ENCODE assay signal across 34 cellular contexts in the genomic region with DNA sequence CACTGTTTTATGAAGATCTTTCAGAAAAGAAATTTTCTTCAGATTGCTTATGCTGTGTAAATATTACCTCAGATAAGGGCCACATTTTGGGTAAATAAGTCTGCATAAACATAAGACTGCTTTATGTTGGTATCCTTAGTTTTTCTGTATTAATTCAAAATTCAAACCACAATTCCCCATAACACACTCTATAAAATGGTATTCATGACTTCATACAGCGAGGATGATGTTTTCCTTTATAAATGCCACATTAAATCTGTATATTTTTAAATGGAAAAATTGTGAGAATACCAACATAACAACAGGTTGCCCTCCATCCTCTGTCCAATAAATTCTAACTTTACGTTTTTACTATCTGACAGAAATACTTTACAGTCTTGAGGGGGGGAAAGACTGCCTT.
"Had no signal": no experiment of that assay in that cellular context is flagged by ENCODE, and none has a peak within 500 bp of the region (broad histone marks: within the 10 kb centered on the region; RNA-seq: fewer than 3 reads in every experiment).

No MANE protein-coding gene starts in this region.

- H3K4me3 Mint-ChIP-seq: activated CD4-positive, alpha-beta memory T cell treated with anti-CD3 and anti-CD28 coated beads for 36 hours; activated CD4-positive, alpha-beta T cell treated with anti-CD3 and anti-CD28 coated beads for 36 hours; activated CD4-positive, alpha-beta T cell treated with anti-CD3 and anti-CD28 coated beads, Interleukin-2, amount 10 ng/mL, durations not matched to agents 24 days and 14 days; activated CD8-positive, alpha-beta memory T cell treated with anti-CD3 and anti-CD28 coated beads, Interleukin-2, amount 10 ng/mL, durations not matched to agents 7 days and 5 days; activated CD8-positive, alpha-beta T cell treated with anti-CD3 and anti-CD28 coated beads, Interleukin-2, amount 10 ng/mL, durations not matched to agents 7 days and 5 days; activated naive CD4-positive, alpha-beta T cell treated with anti-CD3 and anti-CD28 coated beads for 36 hours; activated naive CD4-positive, alpha-beta T cell treated with anti-CD3 and anti-CD28 coated beads, Interleukin-2, amount 50 U/mL, for 24 hours; activated naive CD8-positive, alpha-beta T cell treated with anti-CD3 and anti-CD28 coated beads for 36 hours; activated naive CD8-positive, alpha-beta T cell treated with anti-CD3 and anti-CD28 coated beads, Interleukin-2, amount 50 U/mL, for 24 hours; activated T-helper 1 cell treated with anti-CD3 and anti-CD28 coated beads, Interleukin-12 subunit alpha, Interleukin-12 subunit beta, Interleukin-2, Interleukin-4 antibody, amounts not matched to agents 30 ng/mL and 10 ng/mL and 1 ng/mL, durations not matched to agents 14 hours and 24 hours and 36 hours; effector memory CD8-positive, alpha-beta T cell; T-helper 17 cell; T-helper 2 cell treated with Interferon-gamma antibody and Interleukin-4, amounts not matched to agents 5 μg/mL and 100 μg/mL, for 36 hours had no signal

- H3K27me3 ChIP-seq: adrenal gland, body of pancreas, esophagus muscularis mucosa, foreskin keratinocyte, gastrocnemius medialis had no signal

- H3K4me1 Mint-ChIP-seq: activated CD4-positive, alpha-beta T cell treated with anti-CD3 and anti-CD28 coated beads for 36 hours; activated CD4-positive, alpha-beta T cell treated with anti-CD3 and anti-CD28 coated beads, Interleukin-2, amount 10 ng/mL, durations not matched to agents 24 days and 14 days; activated CD8-positive, alpha-beta memory T cell treated with anti-CD3 and anti-CD28 coated beads, Interleukin-2, amount 10 ng/mL, durations not matched to agents 7 days and 5 days; activated naive CD4-positive, alpha-beta T cell treated with anti-CD3 and anti-CD28 coated beads, Interleukin-2, amount 50 U/mL, for 24 hours; activated naive CD8-positive, alpha-beta T cell treated with anti-CD3 and anti-CD28 coated beads for 36 hours; activated naive CD8-positive, alpha-beta T cell treated with anti-CD3 and anti-CD28 coated beads, Interleukin-2, amount 50 U/mL, for 24 hours; T-helper 17 cell had no signal

- H3K27me3 Mint-ChIP-seq: activated CD4-positive, alpha-beta memory T cell treated with anti-CD3 and anti-CD28 coated beads for 36 hours; activated CD4-positive, alpha-beta T cell treated with anti-CD3 and anti-CD28 coated beads for 36 hours; activated CD4-positive, alpha-beta T cell treated with anti-CD3 and anti-CD28 coated beads, Interleukin-2, amount 10 ng/mL, durations not matched to agents 24 days and 14 days; activated CD8-positive, alpha-beta memory T cell treated with anti-CD3 and anti-CD28 coated beads, Interleukin-2, amount 10 ng/mL, durations not matched to agents 7 days and 5 days; activated naive CD4-positive, alpha-beta T cell treated with anti-CD3 and anti-CD28 coated beads, Interleukin-2, amount 50 U/mL, for 24 hours; activated naive CD8-positive, alpha-beta T cell treated with anti-CD3 and anti-CD28 coated beads for 36 hours; activated naive CD8-positive, alpha-beta T cell treated with anti-CD3 and anti-CD28 coated beads, Interleukin-2, amount 50 U/mL, for 24 hours; effector memory CD8-positive, alpha-beta T cell; T-helper 17 cell had no signal

- H3K4me3 ChIP-seq: adrenal gland, body of pancreas, esophagus muscularis mucosa, gastrocnemius medialis had no signal

- DNase-seq: activated CD4-positive, alpha-beta memory T cell treated with anti-CD3 and anti-CD28 coated beads for 36 hours; activated CD4-positive, alpha-beta T cell treated with anti-CD3 and anti-CD28 coated beads for 36 hours; activated CD4-positive, alpha-beta T cell treated with anti-CD3 and anti-CD28 coated beads, Interleukin-2, amount 10 ng/mL, durations not matched to agents 24 days and 14 days; activated CD4-positive, CD25-positive, alpha-beta regulatory T cell; activated CD4-positive, CD25-positive, alpha-beta regulatory T cell treated with anti-CD3 and anti-CD28 coated beads, Interleukin-2, amount 50 U/mL, for 72 hours; activated CD8-positive, alpha-beta memory T cell treated with anti-CD3 and anti-CD28 coated beads, Interleukin-2, amount 10 ng/mL, durations not matched to agents 7 days and 5 days; activated CD8-positive, alpha-beta memory T cell treated with anti-CD3 and anti-CD28 coated beads, Interleukin-2, amount 50 U/mL, for 4 hours; activated CD8-positive, alpha-beta T cell treated with anti-CD3 and anti-CD28 coated beads, Interleukin-2, amount 10 ng/mL, durations not matched to agents 7 days and 5 days; activated effector memory CD4-positive, alpha-beta T cell treated with anti-CD3 and anti-CD28 coated beads, Interleukin-2, amount 50 U/mL, for 16 hours; activated naive CD4-positive, alpha-beta T cell treated with anti-CD3 and anti-CD28 coated beads for 36 hours; activated naive CD8-positive, alpha-beta T cell treated with anti-CD3 and anti-CD28 coated beads for 36 hours; activated naive CD8-positive, alpha-beta T cell treated with anti-CD3 and anti-CD28 coated beads, Interleukin-2, amount 50 U/mL, for 24 hours; activated T-cell treated with anti-CD3 and anti-CD28 coated beads, Interleukin-2, amount 50 U/mL, for 1 hour; activated T-cell treated with anti-CD3 and anti-CD28 coated beads, Interleukin-2, amount 50 U/mL, for 48 hours; adrenal gland; amygdala; aorta; body of pancreas; caudate nucleus; cortex of kidney; dermis blood vessel endothelial cell; effector CD4-positive, alpha-beta T cell; effector memory CD8-positive, alpha-beta T cell; erythroblast; foreskin keratinocyte; gastrocnemius medialis; glutamatergic neuron; T-helper 1 cell; T-helper 17 cell had no signal

- H3K27ac Mint-ChIP-seq: activated CD4-positive, alpha-beta memory T cell treated with anti-CD3 and anti-CD28 coated beads for 36 hours; activated CD4-positive, alpha-beta T cell treated with anti-CD3 and anti-CD28 coated beads for 36 hours; activated CD4-positive, alpha-beta T cell treated with anti-CD3 and anti-CD28 coated beads, Interleukin-2, amount 10 ng/mL, durations not matched to agents 24 days and 14 days; activated CD8-positive, alpha-beta memory T cell treated with anti-CD3 and anti-CD28 coated beads, Interleukin-2, amount 10 ng/mL, durations not matched to agents 7 days and 5 days; activated CD8-positive, alpha-beta T cell treated with anti-CD3 and anti-CD28 coated beads, Interleukin-2, amount 10 ng/mL, durations not matched to agents 7 days and 5 days; activated naive CD4-positive, alpha-beta T cell treated with anti-CD3 and anti-CD28 coated beads for 36 hours; activated naive CD4-positive, alpha-beta T cell treated with anti-CD3 and anti-CD28 coated beads, Interleukin-2, amount 50 U/mL, for 24 hours; activated naive CD8-positive, alpha-beta T cell treated with anti-CD3 and anti-CD28 coated beads for 36 hours; activated naive CD8-positive, alpha-beta T cell treated with anti-CD3 and anti-CD28 coated beads, Interleukin-2, amount 50 U/mL, for 24 hours; activated T-helper 1 cell treated with anti-CD3 and anti-CD28 coated beads, Interleukin-12 subunit alpha, Interleukin-12 subunit beta, Interleukin-2, Interleukin-4 antibody, amounts not matched to agents 30 ng/mL and 10 ng/mL and 1 ng/mL, durations not matched to agents 14 hours and 24 hours and 36 hours; activated T-helper 2 cell treated with anti-CD3 and anti-CD28 coated beads, Interferon-gamma antibody, Interleukin-2, Interleukin-4, amounts not matched to agents 10 μg/mL and 5 μg/mL and 100 μg/mL, durations not matched to agents 14 hours and 24 hours and 36 hours; effector memory CD8-positive, alpha-beta T cell; T-helper 17 cell; T-helper 2 cell treated with Interferon-gamma antibody and Interleukin-4, amounts not matched to agents 5 μg/mL and 100 μg/mL, for 36 hours had no signal

- H3K27ac ChIP-seq: adrenal gland, body of pancreas, esophagus muscularis mucosa, foreskin keratinocyte, gastrocnemius medialis had no signal

- H3K9me3 ChIP-seq: adrenal gland, body of pancreas, esophagus muscularis mucosa, gastrocnemius medialis had no signal

- H3K9me3 Mint-ChIP-seq: activated CD4-positive, alpha-beta memory T cell treated with anti-CD3 and anti-CD28 coated beads for 36 hours; activated CD4-positive, alpha-beta T cell treated with anti-CD3 and anti-CD28 coated beads, Interleukin-2, amount 10 ng/mL, durations not matched to agents 24 days and 14 days; activated naive CD4-positive, alpha-beta T cell treated with anti-CD3 and anti-CD28 coated beads for 36 hours; activated naive CD4-positive, alpha-beta T cell treated with anti-CD3 and anti-CD28 coated beads, Interleukin-2, amount 50 U/mL, for 24 hours; activated naive CD8-positive, alpha-beta T cell treated with anti-CD3 and anti-CD28 coated beads for 36 hours; activated naive CD8-positive, alpha-beta T cell treated with anti-CD3 and anti-CD28 coated beads, Interleukin-2, amount 50 U/mL, for 24 hours; activated T-helper 1 cell treated with anti-CD3 and anti-CD28 coated beads, Interleukin-12 subunit alpha, Interleukin-12 subunit beta, Interleukin-2, Interleukin-4 antibody, amounts not matched to agents 30 ng/mL and 10 ng/mL and 1 ng/mL, durations not matched to agents 14 hours and 24 hours and 36 hours; activated T-helper 2 cell treated with anti-CD3 and anti-CD28 coated beads, Interferon-gamma antibody, Interleukin-2, Interleukin-4, amounts not matched to agents 10 μg/mL and 5 μg/mL and 100 μg/mL, durations not matched to agents 14 hours and 24 hours and 36 hours; T-helper 2 cell treated with Interferon-gamma antibody and Interleukin-4, amounts not matched to agents 5 μg/mL and 100 μg/mL, for 36 hours had no signal

- H3K4me1 ChIP-seq: adrenal gland, body of pancreas, esophagus muscularis mucosa, foreskin keratinocyte had no signal

- H3K36me3 ChIP-seq: adrenal gland, esophagus muscularis mucosa, gastrocnemius medialis had no signal

- H3K36me3 Mint-ChIP-seq: activated CD4-positive, alpha-beta memory T cell treated with anti-CD3 and anti-CD28 coated beads for 36 hours; activated CD8-positive, alpha-beta memory T cell treated with anti-CD3 and anti-CD28 coated beads, Interleukin-2, amount 10 ng/mL, durations not matched to agents 7 days and 5 days; activated naive CD4-positive, alpha-beta T cell treated with anti-CD3 and anti-CD28 coated beads, Interleukin-2, amount 50 U/mL, for 24 hours; activated naive CD8-positive, alpha-beta T cell treated with anti-CD3 and anti-CD28 coated beads for 36 hours had no signal

- ATAC-seq: activated CD4-positive, alpha-beta T cell treated with anti-CD3 and anti-CD28 coated beads for 36 hours; activated CD8-positive, alpha-beta memory T cell treated with anti-CD3 and anti-CD28 coated beads, Interleukin-2, amount 10 ng/mL, durations not matched to agents 7 days and 5 days; activated CD8-positive, alpha-beta T cell treated with anti-CD3 and anti-CD28 coated beads, Interleukin-2, amount 10 ng/mL, durations not matched to agents 7 days and 5 days; activated naive CD8-positive, alpha-beta T cell treated with anti-CD3 and anti-CD28 coated beads, Interleukin-2, amount 50 U/mL, for 24 hours; body of pancreas; effector memory CD8-positive, alpha-beta T cell; foreskin keratinocyte; gastrocnemius medialis; T-helper 17 cell had no signal
